Comparison of ENCODE assay signal across 1 cellular context in genomic region chr5:100252040-100252439, GRCh38.
TF ChIP-seq lines count a peak whose summit lies in the region.

No MANE protein-coding gene starts in this region.

TF ChIP-seq in HepG2, 621 proteins besides CTCF, POLR2A, EP300 and RAD21 (continued from another document):
- TF ChIP-seq STAT6 (CRISPR knock-in tag; IDR thresholded peaks at IDR 0.05; ENCODE audit: borderline replicate concordance) (no peak), DDIT3 (CRISPR knock-in tag; IDR thresholded peaks at IDR 0.05) (no peak), MAFK (conservative IDR thresholded peaks at IDR 0.05 in 1 of 2, IDR thresholded peaks at IDR 0.05 in 1 of 2; ENCODE audit: low read length in 2 of 2) (peak; percentile 69 to 84; a peak in 3 of 4 replicates), ZNF883 (CRISPR knock-in tag; IDR thresholded peaks at IDR 0.05; ENCODE audit: not compliant biosample characterization) (no peak), ZNF691 (CRISPR knock-in tag; IDR thresholded peaks at IDR 0.05; ENCODE audit: borderline replicate concordance, low read depth) (no peak)
